In genomic region chr10:3784510-3785250, GRCh38 we compare ENCODE assay signal across 1 cellular context.
A peak's percentile ranks its signal among the peaks of the same experiment; 100 is the strongest.
TF ChIP-seq lines count a peak whose summit lies in the region.

TSS of gene KLF6 (minus strand) at chr10:3785209. CDS start at chr10:3785014, 195 bp downstream.

TF ChIP-seq in HepG2, 621 proteins besides CTCF, POLR2A, EP300 and RAD21 (continued from another document and continues in another):
- TF ChIP-seq ZNF646 (CRISPR knock-in tag; IDR thresholded peaks at IDR 0.05) = peak; percentile 50; the same call in 1 of the 2 replicates
- peak; percentile 66; the same call in 1 of the 2 replicates for TF ChIP-seq ZSCAN20 (CRISPR knock-in tag; IDR thresholded peaks at IDR 0.05; ENCODE audit: borderline replicate concordance)
- TF ChIP-seq ZNF788 (CRISPR knock-in tag; IDR thresholded peaks at IDR 0.05; ENCODE audit: borderline replicate concordance) = peak; percentile 78
- peak in 1 of 2 experiments; percentile 53; a peak in 1 of 4 replicates for TF ChIP-seq HMGXB4 (CRISPR knock-in tag; IDR thresholded peaks at IDR 0.05; ENCODE audit: borderline replicate concordance in 1 of 2, low read depth in 1 of 2)
- TF ChIP-seq ZGPAT (CRISPR knock-in tag; IDR thresholded peaks at IDR 0.05) = peak; percentile 78
- TF ChIP-seq GPBP1L1 (CRISPR knock-in tag; IDR thresholded peaks at IDR 0.05) = no peak
- no peak for TF ChIP-seq ZNF792 (CRISPR knock-in tag; IDR thresholded peaks at IDR 0.05)
- TF ChIP-seq SOX5 (CRISPR knock-in tag; IDR thresholded peaks at IDR 0.05; ENCODE audit: borderline replicate concordance) = no peak
- no peak for TF ChIP-seq NPAS2 (CRISPR knock-in tag; IDR thresholded peaks at IDR 0.05; ENCODE audit: borderline replicate concordance)
- no peak; the same call in 1 of the 2 replicates for TF ChIP-seq ZNF790 (CRISPR knock-in tag; IDR thresholded peaks at IDR 0.05; ENCODE audit: borderline replicate concordance)
- TF ChIP-seq JUND (CRISPR knock-in tag; IDR thresholded peaks at IDR 0.05) = no peak
- TF ChIP-seq STAT6 (CRISPR knock-in tag; IDR thresholded peaks at IDR 0.05; ENCODE audit: borderline replicate concordance) = no peak
- peak; percentile 64; the same call in 1 of the 2 replicates for TF ChIP-seq ZNF232 (CRISPR knock-in tag; IDR thresholded peaks at IDR 0.05; ENCODE audit: borderline replicate concordance)
- peak; percentile 58 for TF ChIP-seq ZMAT3 (CRISPR knock-in tag; conservative IDR thresholded peaks at IDR 0.05)
- TF ChIP-seq ATAD3A (CRISPR knock-in tag; IDR thresholded peaks at IDR 0.05) = no peak
- 0 out of 2 replicates have a peak, but pooled peaks have one; percentile 21 for TF ChIP-seq BORCS8-MEF2B (CRISPR knock-in tag; IDR thresholded peaks at IDR 0.05)
- peak in 1 of 2 experiments; percentile 4; a peak in 1 of 4 replicates for TF ChIP-seq KLF16 (CRISPR knock-in tag; IDR thresholded peaks at IDR 0.05)
- TF ChIP-seq ZMYM3 (CRISPR knock-in tag; IDR thresholded peaks at IDR 0.05) = no peak
- no peak for TF ChIP-seq ZBTB7A (CRISPR knock-in tag; IDR thresholded peaks at IDR 0.05)
- TF ChIP-seq AHR (CRISPR knock-in tag; IDR thresholded peaks at IDR 0.05) = 0 out of 2 replicates have a peak, but pooled peaks have one; percentile 3
- peak; percentile 43 for TF ChIP-seq RBM39 (IDR thresholded peaks at IDR 0.05; ENCODE audit: low read depth, low read length, poor library complexity, severe bottlenecking)
- TF ChIP-seq ELF1 (CRISPR knock-in tag; IDR thresholded peaks at IDR 0.05) = 0 out of 2 replicates have a peak, but pooled peaks have one; percentile 9
- no peak for TF ChIP-seq HNRNPUL1 (IDR thresholded peaks at IDR 0.05; ENCODE audit: low read depth, low read length)
- TF ChIP-seq CAMTA2 (CRISPR knock-in tag; IDR thresholded peaks at IDR 0.05; ENCODE audit: borderline replicate concordance) = no peak; the same call in 1 of the 2 replicates
- peak; percentile 45; the same call in 1 of the 2 replicates for TF ChIP-seq ZNF670 (CRISPR knock-in tag; IDR thresholded peaks at IDR 0.05; ENCODE audit: borderline replicate concordance)
- no peak for TF ChIP-seq ZMYM2 (CRISPR knock-in tag; IDR thresholded peaks at IDR 0.05)
- no peak for TF ChIP-seq GTF3A (CRISPR knock-in tag; conservative IDR thresholded peaks at IDR 0.05)
- TF ChIP-seq HNF4G (IDR thresholded peaks at IDR 0.05; ENCODE audit: borderline replicate concordance, low read depth, low read length) = no peak; the same call in 1 of the 2 replicates
- 0 out of 2 replicates have a peak, but pooled peaks have one; percentile 31 for TF ChIP-seq HNF4G (CRISPR knock-in tag; IDR thresholded peaks at IDR 0.05; ENCODE audit: borderline replicate concordance, low read depth)
- no peak for TF ChIP-seq DBP (CRISPR knock-in tag; IDR thresholded peaks at IDR 0.05; ENCODE audit: not compliant biosample characterization)
- TF ChIP-seq SATB2 (CRISPR knock-in tag; IDR thresholded peaks at IDR 0.05) = no peak; the same call in 1 of the 2 replicates
- TF ChIP-seq PHF8 (CRISPR knock-in tag; IDR thresholded peaks at IDR 0.05) = peak; percentile 59
- TF ChIP-seq ZNF639 (CRISPR knock-in tag; conservative IDR thresholded peaks at IDR 0.05) = no peak
- TF ChIP-seq IRF2 (CRISPR knock-in tag; IDR thresholded peaks at IDR 0.05) = no peak
- no peak for TF ChIP-seq ASH2L (IDR thresholded peaks at IDR 0.05; ENCODE audit: insufficient read length, low read depth, low read length)
- TF ChIP-seq ZNF263 (CRISPR knock-in tag; IDR thresholded peaks at IDR 0.05) = peak; percentile 83; the same call in 1 of the 2 replicates
- TF ChIP-seq ARNT (IDR thresholded peaks at IDR 0.05) = no peak
- TF ChIP-seq PHF20 (CRISPR knock-in tag; IDR thresholded peaks at IDR 0.05) = peak; percentile 20; the same call in 1 of the 2 replicates
- TF ChIP-seq FOXJ3 (CRISPR knock-in tag; IDR thresholded peaks at IDR 0.05; ENCODE audit: borderline replicate concordance) = no peak
- TF ChIP-seq FOSL2 (CRISPR knock-in tag; IDR thresholded peaks at IDR 0.05) = peak; percentile 26; the same call in 1 of the 2 replicates
- 0 out of 2 replicates have a peak, but pooled peaks have one; percentile 18 for TF ChIP-seq ZNF512B (CRISPR knock-in tag; IDR thresholded peaks at IDR 0.05; ENCODE audit: borderline replicate concordance)
- TF ChIP-seq FOXM1 (CRISPR knock-in tag; IDR thresholded peaks at IDR 0.05) = no peak
- no peak for TF ChIP-seq CREB1 (IDR thresholded peaks at IDR 0.05)
- TF ChIP-seq CREB1 (CRISPR knock-in tag; IDR thresholded peaks at IDR 0.05) = no peak
- TF ChIP-seq CHD4 (IDR thresholded peaks at IDR 0.05; ENCODE audit: borderline replicate concordance, low read length) = no peak
- peak; percentile 67; the same call in 1 of the 2 replicates for TF ChIP-seq ZNF138 (CRISPR knock-in tag; IDR thresholded peaks at IDR 0.05; ENCODE audit: low read depth)
- TF ChIP-seq TAF1 (CRISPR knock-in tag; IDR thresholded peaks at IDR 0.05) = peak; percentile 87
